ENCODE assay signal across 27 cellular contexts in the genomic region with DNA sequence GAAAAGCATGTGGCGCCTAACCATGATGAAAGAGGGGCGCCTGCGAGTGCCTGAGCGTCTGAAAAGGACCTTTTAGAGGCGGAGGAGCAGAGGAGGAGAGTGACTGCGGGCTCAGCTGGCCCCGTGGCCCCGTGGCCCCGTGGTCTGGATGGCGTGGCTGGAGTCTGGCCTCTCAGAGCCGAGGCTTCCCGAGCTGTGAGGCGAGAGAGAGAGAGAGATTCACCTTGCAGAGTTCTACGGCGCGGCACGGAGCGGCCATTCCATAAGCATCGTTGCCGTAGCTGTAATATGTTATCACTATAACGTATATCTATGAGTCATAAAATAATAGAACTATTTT. TPM values are rescaled to one million over a fixed set of nuclear protein-coding genes. Genes with fewer than 3 reads are reported as not detected.
DNase-seq lines count a peak whose midpoint lies in the region; ATAC-seq and TF ChIP-seq lines count a peak whose summit lies in the region.
"Had no signal": no experiment of that assay in that cellular context is flagged by ENCODE, and none has a peak within 500 bp of the region (broad histone marks: within the 10 kb centered on the region; RNA-seq: fewer than 3 reads in every experiment).

No MANE protein-coding gene starts in this region.

- no peak for TF ChIP-seq EP300 in ovary (IDR thresholded peaks at IDR 0.05)

- peak overlapping the region; percentile 46; the same call in 1 of the 2 replicates for H3K9ac ChIP-seq in BLaER1
- H3K9ac ChIP-seq in OCI-LY1 (ENCODE audit: low read length): no peak overlapping the region; the same call in 1 of the 2 replicates

- 60% methylated on average over 13 of the region's 21 CpGs for WGBS in right lobe of liver (ENCODE audit: insufficient coverage, low coverage, low lambda C conversion rate, missing lambda C conversion rate)
- WGBS in ovary, 3 donors: 87 to 92% (median 90%) methylated on average over 21 of the region's 21 CpGs

- TF ChIP-seq CTCF in OCI-LY1 (IDR thresholded peaks at IDR 0.05; ENCODE audit: low read length) (no peak), right lobe of liver (IDR thresholded peaks at IDR 0.05) (no peak), ovary (IDR thresholded peaks at IDR 0.05) (no peak)

- peaks cover 4% of the 10 kb centered on the region; the same call in 1 of the 2 replicates for H3F3A ChIP-seq in OCI-LY1 (ENCODE audit: insufficient read depth, low read length)

- peaks cover 99% of the 10 kb centered on the region for H3K4me1 ChIP-seq in BLaER1
- H3K4me1 ChIP-seq in OCI-LY1 (ENCODE audit: insufficient read depth, low read length, severe bottlenecking): peaks cover 78% of the 10 kb centered on the region
- H3K4me1 ChIP-seq in right lobe of liver: peaks cover 2 to 86% (median 37%) of the 10 kb centered on the region in 4 donors
- peaks cover 29% of the 10 kb centered on the region for H3K4me1 ChIP-seq in ovary (ENCODE audit: insufficient read depth)
- H3K4me1 ChIP-seq: Caco-2 had no signal

- H3K9me3 ChIP-seq in BLaER1: no peaks in the 10 kb centered on the region
- no peaks in the 10 kb centered on the region for H3K9me3 ChIP-seq in OCI-LY1 (ENCODE audit: low read length)
- no peaks in the 10 kb centered on the region for H3K9me3 ChIP-seq in right lobe of liver
- H3K9me3 ChIP-seq in ovary: no peaks in the 10 kb centered on the region
- H3K9me3 ChIP-seq: Caco-2, SJSA1 had no signal

- H2AFZ ChIP-seq in OCI-LY1 (ENCODE audit: low read length): no peak overlapping the region

- no peaks in the 10 kb centered on the region for H3K36me3 ChIP-seq in BLaER1
- no peaks in the 10 kb centered on the region for H3K36me3 ChIP-seq in OCI-LY1 (ENCODE audit: insufficient read depth, low read length)
- H3K36me3 ChIP-seq in right lobe of liver: no peaks in the 10 kb centered on the region
- no peaks in the 10 kb centered on the region for H3K36me3 ChIP-seq in ovary
- H3K36me3 ChIP-seq: SJSA1 had no signal

- H3K4me2 ChIP-seq in BLaER1 (peak overlapping the region; percentile 91; the same call in 1 of the 2 replicates), OCI-LY1 (ENCODE audit: low read length) (peak overlapping the region; percentile 45; the same call in 1 of the 2 replicates)

- H3K4me3 ChIP-seq in BLaER1 (no peak overlapping the region), OCI-LY1 (ENCODE audit: low read depth, low read length, poor library complexity, severe bottlenecking) (no peak overlapping the region), right lobe of liver (peak overlapping the region; percentile 6 to 56 (median 54)), ovary (no peak overlapping the region)
- H3K4me3 ChIP-seq: SJSA1 had no signal

- H3K27me3 ChIP-seq in BLaER1 (no peaks in the 10 kb centered on the region), OCI-LY1 (ENCODE audit: insufficient read depth, low read length) (no peaks in the 10 kb centered on the region), right lobe of liver (no peaks in the 10 kb centered on the region), ovary (no peaks in the 10 kb centered on the region)
- H3K27me3 ChIP-seq: SJSA1 had no signal

- H3K27ac ChIP-seq in BLaER1: peak overlapping the region; percentile 97
- H3K27ac ChIP-seq in OCI-LY1 (ENCODE audit: low read depth, low read length, poor library complexity, severe bottlenecking): peak overlapping the region; percentile 100
- H3K27ac ChIP-seq in right lobe of liver: peak overlapping the region; percentile 93 to 100 (median 100)
- no peak overlapping the region for H3K27ac ChIP-seq in ovary
- H3K27ac ChIP-seq: HL-60, RWPE1, SJSA1 had no signal

- H3K9me2 ChIP-seq in OCI-LY1 (ENCODE audit: low read depth, low read length): no peaks in the 10 kb centered on the region

- H4K20me1 ChIP-seq in BLaER1: no peaks in the 10 kb centered on the region
- no peaks in the 10 kb centered on the region for H4K20me1 ChIP-seq in OCI-LY1 (ENCODE audit: insufficient read depth, low read length)

- TF ChIP-seq POLR2A in right lobe of liver (IDR thresholded peaks at IDR 0.05): no peak
- no peak for TF ChIP-seq POLR2A in ovary (IDR thresholded peaks at IDR 0.05)

- intact Hi-C loops in right lobe of liver (cut with DNase I) (loop anchor here (2.0 to 5.0 kb wide), 2 partner anchors 39 to 42 kb away; no protein-coding TSS in a partner anchor), ovary (cut with DNase I) (no loop called here)

- peak in 3 of 4 donors; percentile 1 to 13 (median 3) for ATAC-seq in right lobe of liver
- no peak for ATAC-seq in GM21825 (IDR thresholded peaks at IDR 0.05; ENCODE audit: unreplicated experiment)
- no peak for ATAC-seq in GM21529 (IDR thresholded peaks at IDR 0.05; ENCODE audit: unreplicated experiment)
- ATAC-seq: PC-3 had no signal

- no peaks in the 10 kb centered on the region for H3K79me2 ChIP-seq in OCI-LY1 (ENCODE audit: insufficient read depth, low read length)

- peak in 2 of 3 donors; percentile 64 to 65 for DNase-seq in right lobe of liver
- DNase-seq in ovary: peak in 3 of 5 donors; percentile 8 to 13 (median 13)
- DNase-seq in dedifferentiated amniotic fluid mesenchymal stem cell (ENCODE audit: extremely low spot score): no peak
- DNase-seq in activated CD8-positive, alpha-beta memory T cell treated with anti-CD3 and anti-CD28 coated beads, Interleukin-2, amount 50 U/mL, for 48 hours: no peak
- DNase-seq: AML-193; Caco-2; CD4-positive, CD25-positive, alpha-beta regulatory T cell; DMS153; GDM1; GOT3; IMR-90; Karpas-422; NCI-H1417 treated with DMSO at 0.1 percent for 48 hours; NCI-H187 treated with DMSO at 0.1 percent for 48 hours; NCI-H226; NCI-H524 treated with DMSO at 0.1 percent for 48 hours; PC-3; SW 1271 had no signal

RNA-seq across cellular contexts. Expression of gene RNU6ATAC, which starts 55.3 kb away (rescaled TPM):
- 10 to 100 TPM in 4 of 6 experiments, not detected in 2; 17.4 to 91.1 (median 42.6) TPM for total RNA-seq in right lobe of liver
- total RNA-seq in ovary: 100 to 1,000 TPM in 3 of 7 donors, 10 to 100 TPM in 2, not detected in 2; 74.9 to 294 (median 169) TPM
- polyA plus RNA-seq in ovary: not detected
- total RNA-seq: Daoy, HT1080, IMR-90, PC-3, SJSA1 had no signal
- polyA plus RNA-seq: CD4-positive, CD25-positive, alpha-beta regulatory T cell; IMR-90 had no signal

Comparison
In these comparisons a context has a peak if more than half of its experiments do, and no peak if none do; other contexts are left out.
1. H3K27ac ChIP-seq: peak in BLaER1 (single experiment), OCI-LY1 (single experiment) and right lobe of liver (3 of 3); none in ovary (0 of 2).
2. H3K4me3 ChIP-seq: peak in right lobe of liver (3 of 3); none in BLaER1 (single experiment), OCI-LY1 (single experiment) and ovary (single experiment).
3. ATAC-seq: peak in right lobe of liver (3 of 4); none in GM21825 (single experiment) and GM21529 (single experiment).
4. DNase-seq: peak in right lobe of liver (2 of 3) and ovary (3 of 5); none in dedifferentiated amniotic fluid mesenchymal stem cell (single experiment) and activated CD8-positive, alpha-beta memory T cell treated with anti-CD3 and anti-CD28 coated beads, Interleukin-2, amount 50 U/mL, for 48 hours (single experiment).
5. intact Hi-C loops: an anchor here in right lobe of liver (2.0 to 5.0 kb wide); none called in ovary.